Comparison of ENCODE assay signal across 15 cellular contexts in genomic region chr5:133873936-133874585, GRCh38.
DNase-seq lines count a peak whose midpoint lies in the region; ATAC-seq, FAIRE-seq and TF ChIP-seq lines count a peak whose summit lies in the region.
"Had no signal": no experiment of that assay in that cellular context is flagged by ENCODE, and none has a peak within 500 bp of the region (broad histone marks: within the 10 kb centered on the region; RNA-seq: fewer than 3 reads in every experiment).

No MANE protein-coding gene starts in this region.

- peak; percentile 48 for DNase-seq in activated CD4-positive, alpha-beta memory T cell treated with anti-CD3 and anti-CD28 coated beads for 36 hours
- DNase-seq in activated CD4-positive, alpha-beta memory T cell treated with anti-CD3 and anti-CD28 coated beads, Interleukin-2, amount 10 ng/mL, durations not matched to agents 7 days and 5 days: no peak
- DNase-seq in IMR-90 (peak; percentile 29), astrocyte (ENCODE audit: low read depth) (peak; percentile 68), mesenchymal stem cell (peak; percentile 22), KBM-7 (no peak), HUDEP-2 (lab: John Stamatoyannopoulos, UW; ENCODE audit: unreplicated experiment in 76 of 76) (no peak), NOMO-1 (lab: John Stamatoyannopoulos, UW; ENCODE audit: unreplicated experiment in 2 of 2) (no peak)
- DNase-seq: cerebellar nuclear complex, Kasumi-1, mesendoderm, NCI-H2029 treated with DMSO at 0.1 percent for 48 hours, NCI-H82, spleen had no signal

- CTCF ChIA-PET in activated CD4-positive, alpha-beta memory T cell treated with anti-CD3 and anti-CD28 coated beads for 36 hours (lab: Charles Lee): interaction anchor here (1.3 kb wide), 1 partner anchor 70 kb away, joined by 4 read pairs; no protein-coding TSS in a partner anchor
- CTCF ChIA-PET in activated CD4-positive, alpha-beta memory T cell treated with anti-CD3 and anti-CD28 coated beads, Interleukin-2, amount 10 ng/mL, durations not matched to agents 7 days and 5 days (lab: Charles Lee): no interaction called here
- CTCF ChIA-PET in IMR-90 (lab: Yijun Ruan, JAX): no interaction called here

- H3K79me1 ChIP-seq in IMR-90 (ENCODE audit: low read depth in 1 of 2, low read length in 2 of 2) (no peaks in the 10 kb centered on the region), mesenchymal stem cell (replicated peaks; ENCODE audit: low read length, poor library complexity, severe bottlenecking) (no peaks in the 10 kb centered on the region)

- no peaks in the 10 kb centered on the region for H3K36me3 ChIP-seq in IMR-90 (ENCODE audit: control insufficient read depth, insufficient read depth, low read length)
- H3K36me3 ChIP-seq in astrocyte (ENCODE audit: insufficient read depth, low read length): no peaks in the 10 kb centered on the region
- no peaks in the 10 kb centered on the region for H3K36me3 ChIP-seq in mesenchymal stem cell (ENCODE audit: control insufficient read depth in 1 of 2, insufficient read depth in 2 of 2, low read depth in 1 of 2, low read length in 2 of 2)
- H3K36me3 ChIP-seq: neutrophil, spleen had no signal

- H2BK20ac ChIP-seq in IMR-90 (ENCODE audit: low read depth, low read length): no peak overlapping the region

- ATAC-seq in IMR-90 (ENCODE audit: low read depth): no peak

- H3K79me2 ChIP-seq in astrocyte (ENCODE audit: insufficient read depth, low read length): no peaks in the 10 kb centered on the region

- no peak overlapping the region for H2AK9ac ChIP-seq in IMR-90 (replicated peaks; ENCODE audit: low read depth, low read length, poor library complexity)

- peaks cover 16% of the 10 kb centered on the region for H3K27me3 ChIP-seq in IMR-90 (ENCODE audit: control insufficient read depth, insufficient read depth, low read length)
- no peaks in the 10 kb centered on the region for H3K27me3 ChIP-seq in astrocyte (ENCODE audit: insufficient read depth, low read length)
- H3K27me3 ChIP-seq in mesenchymal stem cell (ENCODE audit: control insufficient read depth in 1 of 2, insufficient read depth in 1 of 2, low read length in 2 of 2): no peaks in the 10 kb centered on the region

- no peak overlapping the region for H2BK12ac ChIP-seq in mesenchymal stem cell (ENCODE audit: low read length in 2 of 2)

- H3K18ac ChIP-seq in IMR-90 (ENCODE audit: low read depth, low read length) (no peak overlapping the region), mesenchymal stem cell (ENCODE audit: low read depth in 1 of 2, low read length in 2 of 2) (no peak overlapping the region)

- no peak overlapping the region for H3K56ac ChIP-seq in IMR-90 (ENCODE audit: extremely low read depth, insufficient read depth, low read length)

- POLR2A ChIA-PET in activated CD4-positive, alpha-beta memory T cell treated with anti-CD3 and anti-CD28 coated beads for 36 hours (lab: Charles Lee): interaction anchor here (1.1 kb wide), 1 partner anchor 347 kb away, joined by 3 read pairs; no protein-coding TSS in a partner anchor
- POLR2A ChIA-PET in activated CD4-positive, alpha-beta memory T cell treated with anti-CD3 and anti-CD28 coated beads, Interleukin-2, amount 10 ng/mL, durations not matched to agents 7 days and 5 days (lab: Charles Lee): no interaction called here
- POLR2A ChIA-PET in IMR-90 (lab: Charles Lee; ENCODE audit: unreplicated experiment): no interaction called here

- dilution Hi-C loops in IMR-90 (cut with HindIII; ENCODE audit: low sequenced_read_pairs, unreplicated experiment): no loop called here

- no peak overlapping the region for H3K27ac ChIP-seq in IMR-90 (ENCODE audit: insufficient read depth, low read length)
- peak overlapping the region; percentile 49 for H3K27ac ChIP-seq in astrocyte (ENCODE audit: low read depth, low read length)
- no peak overlapping the region for H3K27ac ChIP-seq in mesenchymal stem cell (ENCODE audit: low read length, poor library complexity, severe bottlenecking)
- H3K27ac ChIP-seq: neutrophil, spleen had no signal

- H4K20me1 ChIP-seq in IMR-90 (ENCODE audit: insufficient read depth, low read length): no peaks in the 10 kb centered on the region
- no peaks in the 10 kb centered on the region for H4K20me1 ChIP-seq in astrocyte (ENCODE audit: insufficient read depth, low read length)

- no peak overlapping the region for H3K4me3 Mint-ChIP-seq in activated CD4-positive, alpha-beta memory T cell treated with anti-CD3 and anti-CD28 coated beads for 36 hours
- no peak overlapping the region for H3K4me3 Mint-ChIP-seq in activated CD4-positive, alpha-beta memory T cell treated with anti-CD3 and anti-CD28 coated beads, Interleukin-2, amount 10 ng/mL, durations not matched to agents 7 days and 5 days
- H3K4me3 Mint-ChIP-seq in astrocyte (ENCODE audit: unreplicated experiment): no peak overlapping the region

- H4K8ac ChIP-seq in IMR-90 (ENCODE audit: low read depth in 2 of 2, low read length in 2 of 2): no peak overlapping the region
- H4K8ac ChIP-seq in mesenchymal stem cell (ENCODE audit: low read length): no peak overlapping the region

- peaks cover 8% of the 10 kb centered on the region for H3K9me3 Mint-ChIP-seq in activated CD4-positive, alpha-beta memory T cell treated with anti-CD3 and anti-CD28 coated beads for 36 hours
- H3K9me3 Mint-ChIP-seq in activated CD4-positive, alpha-beta memory T cell treated with anti-CD3 and anti-CD28 coated beads, Interleukin-2, amount 10 ng/mL, durations not matched to agents 7 days and 5 days: no peaks in the 10 kb centered on the region
- no peaks in the 10 kb centered on the region for H3K9me3 Mint-ChIP-seq in astrocyte (ENCODE audit: unreplicated experiment)

- H3K4me3 ChIP-seq in IMR-90 (ENCODE audit: insufficient read depth, low read depth, low read length): no peak overlapping the region
- H3K4me3 ChIP-seq in astrocyte (ENCODE audit: insufficient read depth, low read depth, low read length): no peak overlapping the region
- H3K4me3 ChIP-seq in mesenchymal stem cell (ENCODE audit: insufficient read depth in 1 of 2, low read depth in 1 of 2, low read length in 2 of 2): no peak overlapping the region
- H3K4me3 ChIP-seq: spleen had no signal

- H3K4me1 Mint-ChIP-seq in activated CD4-positive, alpha-beta memory T cell treated with anti-CD3 and anti-CD28 coated beads for 36 hours (ENCODE audit: low read depth): peaks cover 45% of the 10 kb centered on the region
- H3K4me1 Mint-ChIP-seq in activated CD4-positive, alpha-beta memory T cell treated with anti-CD3 and anti-CD28 coated beads, Interleukin-2, amount 10 ng/mL, durations not matched to agents 7 days and 5 days: peaks cover 10% of the 10 kb centered on the region
- peaks cover 47% of the 10 kb centered on the region for H3K4me1 Mint-ChIP-seq in astrocyte (ENCODE audit: low read depth, unreplicated experiment)

- TF ChIP-seq RAD21 in IMR-90 (IDR thresholded peaks at IDR 0.05; ENCODE audit: low read length): no peak

- peaks cover 2% of the 10 kb centered on the region for H3K36me3 Mint-ChIP-seq in activated CD4-positive, alpha-beta memory T cell treated with anti-CD3 and anti-CD28 coated beads for 36 hours
- no peaks in the 10 kb centered on the region for H3K36me3 Mint-ChIP-seq in activated CD4-positive, alpha-beta memory T cell treated with anti-CD3 and anti-CD28 coated beads, Interleukin-2, amount 10 ng/mL, durations not matched to agents 7 days and 5 days (ENCODE audit: low read depth)
- H3K36me3 Mint-ChIP-seq in astrocyte (ENCODE audit: low read depth, unreplicated experiment): no peaks in the 10 kb centered on the region

- H2BK15ac ChIP-seq in IMR-90 (ENCODE audit: low read depth, low read length): no peak overlapping the region
- no peak overlapping the region for H2BK15ac ChIP-seq in mesenchymal stem cell (ENCODE audit: low read depth, poor library complexity, severe bottlenecking)

- WGBS in IMR-90 (ENCODE audit: extremely low coverage in 2 of 2, insufficient read length in 1 of 2), 2 experiments: no CpG with 5 or more reads among the region's 1 CpG
- 100% methylated on average over 1 of the region's 1 CpG for WGBS in mesenchymal stem cell

- in situ Hi-C loops in IMR-90 (cut with MboI; ENCODE audit: low sequenced_read_pairs): no loop called here
- in situ Hi-C loops in KBM-7 (cut with MboI; ENCODE audit: low pct_unique_long_range_greater_than_20kb, low sequenced_read_pairs): no loop called here

- no peak overlapping the region for H2AFZ ChIP-seq in IMR-90 (replicated peaks; ENCODE audit: low read length, poor library complexity)
- H2AFZ ChIP-seq in astrocyte (ENCODE audit: low read depth, low read length): no peak overlapping the region
- H2AFZ ChIP-seq in mesenchymal stem cell (ENCODE audit: low read depth, low read length): no peak overlapping the region

- H3K4me2 ChIP-seq in IMR-90 (ENCODE audit: low read depth, low read length) (no peak overlapping the region), astrocyte (ENCODE audit: low read length) (peak overlapping the region; percentile 39), mesenchymal stem cell (ENCODE audit: low read length, poor library complexity, severe bottlenecking) (no peak overlapping the region)

- no peak overlapping the region for H3K14ac ChIP-seq in IMR-90 (replicated peaks; ENCODE audit: low read depth, low read length)
- no peak overlapping the region for H3K14ac ChIP-seq in mesenchymal stem cell (ENCODE audit: low read length in 2 of 2)

- H3K9me1 ChIP-seq in IMR-90 (ENCODE audit: insufficient read depth, low read length): no peaks in the 10 kb centered on the region

- H3K4ac ChIP-seq in IMR-90 (ENCODE audit: low read depth, low read length) (no peak overlapping the region), mesenchymal stem cell (ENCODE audit: low read depth in 1 of 2, low read length in 2 of 2) (no peak overlapping the region)

- H2BK5ac ChIP-seq in IMR-90 (ENCODE audit: low read depth, low read length, poor library complexity, severe bottlenecking) (no peak overlapping the region), mesenchymal stem cell (ENCODE audit: low read depth, low read length, poor library complexity, severe bottlenecking) (no peak overlapping the region)

- no peak overlapping the region for H4K91ac ChIP-seq in IMR-90 (ENCODE audit: insufficient read depth, low read depth, low read length)
- no peak overlapping the region for H4K91ac ChIP-seq in mesenchymal stem cell (ENCODE audit: low read length)

- intact Hi-C loops in activated CD4-positive, alpha-beta memory T cell treated with anti-CD3 and anti-CD28 coated beads for 36 hours (cut with micrococcal nuclease): loop anchor here (1.0 to 5.0 kb wide), 4 partner anchors 56 to 762 kb away; no protein-coding TSS in a partner anchor
- intact Hi-C loops in IMR-90 (cut with micrococcal nuclease): no loop called here

- H3K27me3 Mint-ChIP-seq in activated CD4-positive, alpha-beta memory T cell treated with anti-CD3 and anti-CD28 coated beads for 36 hours: peaks cover 6% of the 10 kb centered on the region
- peaks cover 5% of the 10 kb centered on the region for H3K27me3 Mint-ChIP-seq in activated CD4-positive, alpha-beta memory T cell treated with anti-CD3 and anti-CD28 coated beads, Interleukin-2, amount 10 ng/mL, durations not matched to agents 7 days and 5 days
- no peaks in the 10 kb centered on the region for H3K27me3 Mint-ChIP-seq in astrocyte (ENCODE audit: low read depth, unreplicated experiment)

- FAIRE-seq in astrocyte (lab: Jason Lieb, UNC): no peak

- no peak overlapping the region for H4K5ac ChIP-seq in IMR-90 (ENCODE audit: low read depth, low read length)

- H3K4me1 ChIP-seq in IMR-90 (ENCODE audit: control insufficient read depth, insufficient read depth, low read length): no peaks in the 10 kb centered on the region
- H3K4me1 ChIP-seq in astrocyte (ENCODE audit: insufficient read depth, low read length): peaks cover 38% of the 10 kb centered on the region
- peaks cover 9% of the 10 kb centered on the region for H3K4me1 ChIP-seq in mesenchymal stem cell (ENCODE audit: control insufficient read depth, insufficient read depth, low read depth, low read length)

- no peaks in the 10 kb centered on the region for H3K9me3 ChIP-seq in IMR-90 (ENCODE audit: control insufficient read depth, insufficient read depth, low read length)
- H3K9me3 ChIP-seq in astrocyte (ENCODE audit: insufficient read depth, low read depth, low read length): no peaks in the 10 kb centered on the region
- H3K9me3 ChIP-seq in mesenchymal stem cell (ENCODE audit: control insufficient read depth, low read length): peaks cover 6% of the 10 kb centered on the region
- H3K9me3 ChIP-seq: neutrophil had no signal

- BruUV-seq in IMR-90 (replicated peaks; lab: Mats Ljungman, UMichigan): no TSS peak

- peak overlapping the region; percentile 77 for H3K27ac Mint-ChIP-seq in activated CD4-positive, alpha-beta memory T cell treated with anti-CD3 and anti-CD28 coated beads for 36 hours
- no peak overlapping the region for H3K27ac Mint-ChIP-seq in activated CD4-positive, alpha-beta memory T cell treated with anti-CD3 and anti-CD28 coated beads, Interleukin-2, amount 10 ng/mL, durations not matched to agents 7 days and 5 days
- H3K27ac Mint-ChIP-seq in astrocyte (ENCODE audit: unreplicated experiment): peak overlapping the region; percentile 87

- H2AK5ac ChIP-seq in IMR-90 (ENCODE audit: low read depth, low read length) (no peak overlapping the region), mesenchymal stem cell (ENCODE audit: low read length, severe bottlenecking) (no peak overlapping the region)

- H3K23ac ChIP-seq in IMR-90 (ENCODE audit: low read depth, low read length) (no peak overlapping the region), mesenchymal stem cell (ENCODE audit: low read length in 2 of 2) (no peak overlapping the region)

- H3K9ac ChIP-seq in IMR-90 (ENCODE audit: low read depth, low read length) (no peak overlapping the region), astrocyte (ENCODE audit: low read length) (peak overlapping the region; percentile 3), mesenchymal stem cell (ENCODE audit: low read length) (peak overlapping the region; percentile 39)

- no peak overlapping the region for H2BK120ac ChIP-seq in IMR-90 (ENCODE audit: low read depth, low read length)
- H2BK120ac ChIP-seq in mesenchymal stem cell (ENCODE audit: low read depth, low read length): no peak overlapping the region

- TF ChIP-seq CTCF in IMR-90 (conservative IDR thresholded peaks at IDR 0.05; ENCODE audit: low read depth, low read length) (no peak), astrocyte (IDR thresholded peaks at IDR 0.05; ENCODE audit: insufficient read depth, low read depth, low read length) (no peak)

- TF ChIP-seq POLR2A in IMR-90 (IDR thresholded peaks at IDR 0.05; ENCODE audit: low read depth, low read length): no peak

Comparison
In these comparisons a context has a peak if more than half of its experiments do, and no peak if none do; other contexts are left out.
1. DNase-seq: peak in activated CD4-positive, alpha-beta memory T cell treated with anti-CD3 and anti-CD28 coated beads for 36 hours (single experiment), IMR-90 (single experiment), astrocyte (single experiment) and mesenchymal stem cell (single experiment); none in activated CD4-positive, alpha-beta memory T cell treated with anti-CD3 and anti-CD28 coated beads, Interleukin-2, amount 10 ng/mL, durations not matched to agents 7 days and 5 days (single experiment), KBM-7 (single experiment), HUDEP-2 (0 of 76) and NOMO-1 (0 of 2).